In genomic region chr9:37452611-37453010, GRCh38 we compare ENCODE assay signal across 1 cellular context.
TF ChIP-seq lines count a peak whose summit lies in the region.

No MANE protein-coding gene starts in this region.

TF ChIP-seq in GM23338, 12 proteins besides CTCF, POLR2A, EP300 and RAD21 (continued from another document):
- TF ChIP-seq ZNF462 (CRISPR knock-in tag; IDR thresholded peaks at IDR 0.05) = no peak
- TF ChIP-seq ETS1 (IDR thresholded peaks at IDR 0.05) = no peak
TF ChIP-seq in GM23338: peak in this region for 0.
